In genomic region chr2:47485751-47486300, GRCh38 we compare ENCODE assay signal across 26 cellular contexts.
DNase-seq lines count a peak whose midpoint lies in the region; ATAC-seq and TF ChIP-seq lines count a peak whose summit lies in the region.
"Had no signal": no experiment of that assay in that cellular context is flagged by ENCODE, and none has a peak within 500 bp of the region (broad histone marks: within the 10 kb centered on the region; RNA-seq: fewer than 3 reads in every experiment).

No MANE protein-coding gene starts in this region.

- no peak overlapping the region for H3K4me3 ChIP-seq in fibroblast of villous mesenchyme (ENCODE audit: low read depth, low read length)
- H3K4me3 ChIP-seq: BLaER1 treated with 17β-estradiol and CSF1 and Interleukin-3, amounts not matched to agents 10 nM and 100 nM; GM12878; heart left ventricle; lung; upper lobe of right lung had no signal

- peaks cover 4% of the 10 kb centered on the region for H3K4me1 Mint-ChIP-seq in activated T-helper 17 cell treated with anti-CD3 and anti-CD28 coated beads, Interleukin-2, amount 50 U/mL, for 72 hours
- peaks cover 21% of the 10 kb centered on the region for H3K4me1 Mint-ChIP-seq in activated CD8-positive, alpha-beta T cell treated with anti-CD3 and anti-CD28 coated beads, Interleukin-2, amount 10 ng/mL, durations not matched to agents 7 days and 5 days (ENCODE audit: low read depth)
- H3K4me1 Mint-ChIP-seq: nephron had no signal

- no peak overlapping the region for H3K4me3 Mint-ChIP-seq in activated T-helper 17 cell treated with anti-CD3 and anti-CD28 coated beads, Interleukin-2, amount 50 U/mL, for 72 hours
- H3K4me3 Mint-ChIP-seq in activated CD8-positive, alpha-beta T cell treated with anti-CD3 and anti-CD28 coated beads, Interleukin-2, amount 10 ng/mL, durations not matched to agents 7 days and 5 days, result no peak overlapping the region
- H3K4me3 Mint-ChIP-seq: activated T-helper 1 cell treated with anti-CD3 and anti-CD28 coated beads, Interleukin-12 subunit alpha, Interleukin-12 subunit beta, Interleukin-2, Interleukin-4 antibody, amounts not matched to agents 30 ng/mL and 10 ng/mL and 1 ng/mL, durations not matched to agents 14 hours and 24 hours and 36 hours; dendritic cell treated with granulocyte-macrophage colony-stimulating factor and Interleukin-4, amounts not matched to agents 40 ng/mL and 50 ng/mL, for 4 days; HFFc6; nephron had no signal

- no peaks in the 10 kb centered on the region for H3K9me3 Mint-ChIP-seq in activated T-helper 17 cell treated with anti-CD3 and anti-CD28 coated beads, Interleukin-2, amount 50 U/mL, for 72 hours
- no peaks in the 10 kb centered on the region for H3K9me3 Mint-ChIP-seq in activated CD8-positive, alpha-beta T cell treated with anti-CD3 and anti-CD28 coated beads, Interleukin-2, amount 10 ng/mL, durations not matched to agents 7 days and 5 days (ENCODE audit: insufficient read depth)
- H3K9me3 Mint-ChIP-seq: activated naive CD4-positive, alpha-beta T cell treated with anti-CD3 and anti-CD28 coated beads, Interleukin-2, amount 50 U/mL, for 72 hours; activated T-helper 1 cell treated with anti-CD3 and anti-CD28 coated beads, Interleukin-12 subunit alpha, Interleukin-12 subunit beta, Interleukin-2, Interleukin-4 antibody, amounts not matched to agents 30 ng/mL and 10 ng/mL and 1 ng/mL, durations not matched to agents 14 hours and 24 hours and 36 hours; dendritic cell treated with granulocyte-macrophage colony-stimulating factor and Interleukin-4, amounts not matched to agents 40 ng/mL and 50 ng/mL, for 4 days; HFFc6; nephron had no signal

- no peak for ATAC-seq in activated T-helper 17 cell treated with anti-CD3 and anti-CD28 coated beads, Interleukin-2, amount 50 U/mL, for 72 hours (replicated peaks)
- ATAC-seq in activated CD8-positive, alpha-beta T cell treated with anti-CD3 and anti-CD28 coated beads, Interleukin-2, amount 10 ng/mL, durations not matched to agents 7 days and 5 days, result no peak
- ATAC-seq: activated naive CD4-positive, alpha-beta T cell treated with anti-CD3 and anti-CD28 coated beads, Interleukin-2, amount 50 U/mL, for 72 hours; foreskin keratinocyte; GM12878; heart left ventricle; SK-N-SH treated with all-trans-retinoic acid at 6 μM for 48 hours; upper lobe of right lung had no signal

- CTCF ChIA-PET in activated CD8-positive, alpha-beta T cell treated with anti-CD3 and anti-CD28 coated beads, Interleukin-2, amount 10 ng/mL, durations not matched to agents 7 days and 5 days (lab: Charles Lee), result interaction anchor here (0.7 to 1.7 kb wide), 3 partner anchors 35 to 282 kb away, joined by 3 to 10 read pairs (median 8); no protein-coding TSS in a partner anchor

- peak overlapping the region; percentile 49 for H3K27ac Mint-ChIP-seq in activated T-helper 17 cell treated with anti-CD3 and anti-CD28 coated beads, Interleukin-2, amount 50 U/mL, for 72 hours
- H3K27ac Mint-ChIP-seq in activated CD8-positive, alpha-beta T cell treated with anti-CD3 and anti-CD28 coated beads, Interleukin-2, amount 10 ng/mL, durations not matched to agents 7 days and 5 days, result no peak overlapping the region
- H3K27ac Mint-ChIP-seq: activated naive CD4-positive, alpha-beta T cell treated with anti-CD3 and anti-CD28 coated beads, Interleukin-2, amount 50 U/mL, for 72 hours; activated T-helper 1 cell treated with anti-CD3 and anti-CD28 coated beads, Interleukin-12 subunit alpha, Interleukin-12 subunit beta, Interleukin-2, Interleukin-4 antibody, amounts not matched to agents 30 ng/mL and 10 ng/mL and 1 ng/mL, durations not matched to agents 14 hours and 24 hours and 36 hours; dendritic cell treated with granulocyte-macrophage colony-stimulating factor and Interleukin-4, amounts not matched to agents 40 ng/mL and 50 ng/mL, for 4 days; HFFc6; nephron had no signal

- H3K27me3 Mint-ChIP-seq in activated T-helper 17 cell treated with anti-CD3 and anti-CD28 coated beads, Interleukin-2, amount 50 U/mL, for 72 hours, result no peaks in the 10 kb centered on the region
- H3K27me3 Mint-ChIP-seq in activated CD8-positive, alpha-beta T cell treated with anti-CD3 and anti-CD28 coated beads, Interleukin-2, amount 10 ng/mL, durations not matched to agents 7 days and 5 days (ENCODE audit: low read depth), result no peaks in the 10 kb centered on the region
- H3K27me3 Mint-ChIP-seq: dendritic cell treated with granulocyte-macrophage colony-stimulating factor and Interleukin-4, amounts not matched to agents 40 ng/mL and 50 ng/mL, for 4 days had no signal

- H3K36me3 Mint-ChIP-seq in activated T-helper 17 cell treated with anti-CD3 and anti-CD28 coated beads, Interleukin-2, amount 50 U/mL, for 72 hours (ENCODE audit: low read depth), result peaks cover 37% of the 10 kb centered on the region
- H3K36me3 Mint-ChIP-seq in activated CD8-positive, alpha-beta T cell treated with anti-CD3 and anti-CD28 coated beads, Interleukin-2, amount 10 ng/mL, durations not matched to agents 7 days and 5 days (ENCODE audit: low read depth), result peaks cover 48% of the 10 kb centered on the region

- TF ChIP-seq CTCF in fibroblast of villous mesenchyme (IDR thresholded peaks at IDR 0.05; ENCODE audit: insufficient read depth, low read depth, low read length), result no peak

- POLR2A ChIA-PET in activated CD8-positive, alpha-beta T cell treated with anti-CD3 and anti-CD28 coated beads, Interleukin-2, amount 10 ng/mL, durations not matched to agents 7 days and 5 days (lab: Charles Lee), result interaction anchor here (1.2 to 2.0 kb wide), 2 partner anchors 35 to 83 kb away, joined by 3 to 11 read pairs; no protein-coding TSS in a partner anchor

- H3K27ac ChIP-seq in caudate nucleus (ENCODE audit: low read depth, low read length), result no peak overlapping the region
- H3K27ac ChIP-seq: foreskin keratinocyte, heart left ventricle, HL-60, upper lobe of right lung, VCaP had no signal

- DNase-seq in EH (ENCODE audit: low read depth) (peak; percentile 22), HCEC 1CT (peak; percentile 79), fibroblast of villous mesenchyme (ENCODE audit: low read depth) (peak; percentile 60), caudate nucleus (lab: John Stamatoyannopoulos, UW) (no peak), GM19240 (ENCODE audit: insufficient read length, low spot score) (no peak)
- no peak for DNase-seq in activated CD8-positive, alpha-beta T cell treated with anti-CD3 and anti-CD28 coated beads, Interleukin-2, amount 10 ng/mL, durations not matched to agents 7 days and 5 days
- DNase-seq in activated CD8-positive, alpha-beta memory T cell treated with anti-CD3 and anti-CD28 coated beads, Interleukin-2, amount 50 U/mL, for 48 hours, result no peak
- DNase-seq: ACHN; activated CD4-positive, alpha-beta T cell treated with anti-CD3 and anti-CD28 coated beads, Interleukin-2, amount 50 U/mL, for 1 hour; central memory CD4-positive, alpha-beta T cell; foreskin keratinocyte; heart left ventricle; HFFc6; stimulated activated CD4-positive, alpha-beta T cell treated with anti-CD3 and anti-CD28 coated beads, Interleukin-2, amount 100 ng/mL, for 24 hours; upper lobe of right lung had no signal

Comparison
In these comparisons a context has a peak if more than half of its experiments do, and no peak if none do; other contexts are left out.
1. DNase-seq: peak in EH (single experiment), HCEC 1CT (single experiment) and fibroblast of villous mesenchyme (single experiment); none in caudate nucleus (0 of 61), activated CD8-positive, alpha-beta T cell treated with anti-CD3 and anti-CD28 coated beads, Interleukin-2, amount 10 ng/mL, durations not matched to agents 7 days and 5 days (single experiment), activated CD8-positive, alpha-beta memory T cell treated with anti-CD3 and anti-CD28 coated beads, Interleukin-2, amount 50 U/mL, for 48 hours (single experiment) and GM19240 (single experiment).